8 cellular contexts compared by ENCODE assay signal in genomic region chr4:139014391-139015268, GRCh38. TPM values are rescaled to one million over a fixed set of nuclear protein-coding genes. Genes with fewer than 3 reads are reported as not detected.
A peak's percentile ranks its signal among the peaks of the same experiment; 100 is the strongest.
DNase-seq lines count a peak whose midpoint lies in the region; ATAC-seq and TF ChIP-seq lines count a peak whose summit lies in the region.

No MANE protein-coding gene starts in this region.

- TF ChIP-seq CTCF in AG04450 (IDR thresholded peaks at IDR 0.05; ENCODE audit: low read depth, low read length) = no peak
- TF ChIP-seq CTCF in GM10266 (IDR thresholded peaks at IDR 0.05; ENCODE audit: control insufficient read depth, insufficient read depth, low read depth, missing control alignments) = no peak

- H3K4me1 Mint-ChIP-seq in central memory CD8-positive, alpha-beta T cell = peaks cover 16% of the 10 kb centered on the region

- ATAC-seq in HG02973 (IDR thresholded peaks at IDR 0.05; ENCODE audit: unreplicated experiment) (peak; percentile 19), left colon (peak; percentile 55)
- peak; percentile 12 for ATAC-seq in central memory CD8-positive, alpha-beta T cell (replicated peaks; ENCODE audit: extremely low read depth, poor library complexity, severe bottlenecking)

- no peaks in the 10 kb centered on the region for H3K9me3 Mint-ChIP-seq in central memory CD8-positive, alpha-beta T cell

- H3K4me3 Mint-ChIP-seq in central memory CD8-positive, alpha-beta T cell = peak overlapping the region; percentile 75

- POLR2A ChIA-PET in AG04450 (lab: Yijun Ruan, JAX) = interaction anchor here (0.6 to 2.3 kb wide), 8 partner anchors 8 to 286 kb away, joined by 3 to 9 read pairs (median 3); partner anchors contain the start of gene NAA15

- CTCF ChIA-PET in AG04450 (lab: Charles Lee) = interaction anchor here (0.5 to 7.7 kb wide), 3 partner anchors 16 to 89 kb away, joined by 3 to 82 read pairs (median 9); no protein-coding TSS in a partner anchor

- no peaks in the 10 kb centered on the region for H3K27me3 ChIP-seq in AG04450 (ENCODE audit: control insufficient read depth, insufficient read depth, low read length)

- peak overlapping the region; percentile 98 for H3K27ac ChIP-seq in AG04450 (ENCODE audit: low read depth, low read length)

- DNase-seq in AG04450 (ENCODE audit: low read depth, low spot score) (peak; percentile 84), GM10266 (ENCODE audit: extremely low spot score) (peak; percentile 47), RKO (ENCODE audit: low spot score) (peak; percentile 96), left colon (no peak), stromal cell of bone marrow (ENCODE audit: low read depth) (peak; percentile 82), NCI-H128 (lab: John Stamatoyannopoulos, UW; ENCODE audit: unreplicated experiment) (no peak)
- DNase-seq in central memory CD8-positive, alpha-beta T cell (ENCODE audit: low spot score in 2 of 2) = no peak

- H3K36me3 Mint-ChIP-seq in central memory CD8-positive, alpha-beta T cell (ENCODE audit: insufficient read depth) = peaks cover 12% of the 10 kb centered on the region

- intact Hi-C loops in left colon (cut with DNase I, micrococcal nuclease) = no loop called here

- no peaks in the 10 kb centered on the region for H3K27me3 Mint-ChIP-seq in central memory CD8-positive, alpha-beta T cell

- H3K27ac Mint-ChIP-seq in central memory CD8-positive, alpha-beta T cell (ENCODE audit: low read depth) = peak overlapping the region; percentile 96

- H3K4me3 ChIP-seq in AG04450 (ENCODE audit: low read depth, low read length) = peak overlapping the region; percentile 88

- no peaks in the 10 kb centered on the region; the same call in 1 of the 2 replicates for H3K9me3 ChIP-seq in AG04450 (ENCODE audit: control insufficient read depth, insufficient read depth, low read length)

RNA-seq across cellular contexts. Expression of gene NOCT, which starts 1.0 kb away (rescaled TPM):
- polyA plus RNA-seq in AG04450 (2011; rRNA removed) = 5.8 and 6.7 TPM in 2 replicates
- 26.2 and 29.7 TPM in 2 replicates for polyA minus RNA-seq in AG04450 (2011; rRNA and poly(A)+ RNA removed)
- total RNA-seq in left colon = 10 to 100 TPM in 1 of 2 donors, 1 to 10 TPM in 1; 9.2 to 15.3 TPM

Comparison
In these comparisons a context has a peak if more than half of its experiments do, and no peak if none do; other contexts are left out.
1. DNase-seq: peak in AG04450 (single experiment), GM10266 (single experiment), RKO (single experiment) and stromal cell of bone marrow (single experiment); none in central memory CD8-positive, alpha-beta T cell (0 of 2), left colon (0 of 2) and NCI-H128 (single experiment).
2. Peak in every context shown above with its lines, with median percentiles within 50 percentile points of each other: ATAC-seq.